Comparison of ENCODE assay signal across 8 cellular contexts in genomic region chr14:86038401-86038985, GRCh38.
DNase-seq lines count a peak whose midpoint lies in the region; ATAC-seq lines count a peak whose summit lies in the region.

No MANE protein-coding gene starts in this region.

- H3K4me1 Mint-ChIP-seq in activated T-helper 17 cell treated with anti-CD3 and anti-CD28 coated beads, Interleukin-2, amount 50 U/mL, for 72 hours, result no peaks in the 10 kb centered on the region

- ATAC-seq in GM18907 (IDR thresholded peaks at IDR 0.05; ENCODE audit: unreplicated experiment) (peak; percentile 89), HG03108 (IDR thresholded peaks at IDR 0.05; ENCODE audit: unreplicated experiment) (peak; percentile 74), left ventricle myocardium superior (no peak), GM21786 (IDR thresholded peaks at IDR 0.05; ENCODE audit: unreplicated experiment) (no peak)
- ATAC-seq in activated T-helper 17 cell treated with anti-CD3 and anti-CD28 coated beads, Interleukin-2, amount 50 U/mL, for 72 hours (replicated peaks), result peak; percentile 58

- H3K27ac Mint-ChIP-seq in activated T-helper 17 cell treated with anti-CD3 and anti-CD28 coated beads, Interleukin-2, amount 50 U/mL, for 72 hours, result no peak overlapping the region

- H3K36me3 Mint-ChIP-seq in activated T-helper 17 cell treated with anti-CD3 and anti-CD28 coated beads, Interleukin-2, amount 50 U/mL, for 72 hours (ENCODE audit: low read depth), result no peaks in the 10 kb centered on the region

- DNase-seq in Ammon's horn (ENCODE audit: low spot score), result peak; percentile 49
- peak; percentile 100 for DNase-seq in NCI-H82 treated with DMSO at 0.1 percent for 48 hours (lab: John Stamatoyannopoulos, UW; ENCODE audit: unreplicated experiment)
- peak; percentile 26 for DNase-seq in left ventricle myocardium superior
- DNase-seq in stimulated activated CD4-positive, alpha-beta T cell treated with anti-CD3 and anti-CD28 coated beads, Interleukin-1b, Interleukin-23, amount 100 ng/mL, for 24 hours (ENCODE audit: low read depth in 4 of 4, low spot score in 1 of 4), result peak in 3 of 4 experiments; percentile 11 to 13 (median 12)

- H3K27me3 Mint-ChIP-seq in activated T-helper 17 cell treated with anti-CD3 and anti-CD28 coated beads, Interleukin-2, amount 50 U/mL, for 72 hours, result no peaks in the 10 kb centered on the region

- intact Hi-C loops in left ventricle myocardium superior (cut with micrococcal nuclease), result no loop called here

- no peak overlapping the region for H3K4me3 Mint-ChIP-seq in activated T-helper 17 cell treated with anti-CD3 and anti-CD28 coated beads, Interleukin-2, amount 50 U/mL, for 72 hours

- no peaks in the 10 kb centered on the region for H3K9me3 Mint-ChIP-seq in activated T-helper 17 cell treated with anti-CD3 and anti-CD28 coated beads, Interleukin-2, amount 50 U/mL, for 72 hours

Comparison
In these comparisons a context has a peak if more than half of its experiments do, and no peak if none do; other contexts are left out.
1. DNase-seq: peak in every context shown above with its lines; median percentile 100 in NCI-H82 treated with DMSO at 0.1 percent for 48 hours; 49 in Ammon's horn; 26 in left ventricle myocardium superior; 12 in stimulated activated CD4-positive, alpha-beta T cell treated with anti-CD3 and anti-CD28 coated beads, Interleukin-1b, Interleukin-23, amount 100 ng/mL, for 24 hours.
2. ATAC-seq: peak in GM18907 (single experiment), HG03108 (single experiment) and activated T-helper 17 cell treated with anti-CD3 and anti-CD28 coated beads, Interleukin-2, amount 50 U/mL, for 72 hours (single experiment); none in left ventricle myocardium superior (single experiment) and GM21786 (single experiment).